In the genomic region with DNA sequence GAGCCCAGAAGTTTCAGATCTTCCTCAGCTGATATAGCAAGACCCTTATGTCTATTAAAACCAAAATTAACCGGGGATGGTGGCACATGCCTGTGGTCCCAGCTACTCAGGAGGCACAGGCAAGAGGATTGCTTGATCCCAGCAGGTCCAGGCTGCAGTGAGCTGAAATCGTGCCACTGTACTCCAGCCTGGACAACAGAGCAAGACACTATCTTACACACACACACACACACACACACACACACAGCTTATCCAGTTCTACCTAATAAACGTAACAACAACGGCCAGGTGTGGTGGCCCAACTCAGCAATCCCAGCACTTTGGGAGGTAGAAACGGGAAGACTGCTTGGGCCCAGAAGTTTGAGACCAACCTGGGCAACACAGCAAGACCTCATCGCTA, we compare ENCODE assay signal across 13 cellular contexts. TPM values are rescaled to one million over a fixed set of nuclear protein-coding genes. Genes with fewer than 3 reads are reported as not detected.
A peak's percentile ranks its signal among the peaks of the same experiment; 100 is the strongest.
DNase-seq lines count a peak whose midpoint lies in the region; ATAC-seq and TF ChIP-seq lines count a peak whose summit lies in the region.
"Had no signal": no experiment of that assay in that cellular context is flagged by ENCODE, and none has a peak within 500 bp of the region (broad histone marks: within the 10 kb centered on the region; RNA-seq: fewer than 3 reads in every experiment).

No MANE protein-coding gene starts in this region.

- intact Hi-C loops in activated CD4-positive, alpha-beta T cell treated with anti-CD3 and anti-CD28 coated beads, Interleukin-2, amount 10 ng/mL, durations not matched to agents 24 days and 14 days (cut with micrococcal nuclease) = no loop called here
- intact Hi-C loops in naive thymus-derived CD4-positive, alpha-beta T cell (cut with micrococcal nuclease) = no loop called here

- ATAC-seq in WTC11 = no peak
- no peak for ATAC-seq in naive thymus-derived CD4-positive, alpha-beta T cell
- ATAC-seq: GM12878 had no signal

- CTCF ChIA-PET in WTC11 (lab: Charles Lee) = no interaction called here
- CTCF ChIA-PET in naive thymus-derived CD4-positive, alpha-beta T cell (lab: Charles Lee) = interaction anchor here (1.3 to 2.5 kb wide), 4 partner anchors 8 to 123 kb away, joined by 5 to 8 read pairs (median 6); no protein-coding TSS in a partner anchor

- H3K4me1 ChIP-seq in naive thymus-derived CD4-positive, alpha-beta T cell (ENCODE audit: control insufficient read depth in 2 of 2, insufficient read depth in 2 of 2, low read length in 2 of 2) = peaks cover 0 to 6% of the 10 kb centered on the region in 2 donors
- peaks cover 12% of the 10 kb centered on the region for H3K4me1 ChIP-seq in HAP-1

- H3K27me3 Mint-ChIP-seq in activated CD4-positive, alpha-beta T cell treated with anti-CD3 and anti-CD28 coated beads, Interleukin-2, amount 10 ng/mL, durations not matched to agents 24 days and 14 days = no peaks in the 10 kb centered on the region
- no peaks in the 10 kb centered on the region for H3K27me3 Mint-ChIP-seq in WTC11 (ENCODE audit: low read depth)
- no peaks in the 10 kb centered on the region for H3K27me3 Mint-ChIP-seq in naive thymus-derived CD4-positive, alpha-beta T cell
- H3K27me3 Mint-ChIP-seq: CD4-positive, CD25-positive, alpha-beta regulatory T cell had no signal

- H3K36me3 Mint-ChIP-seq in activated CD4-positive, alpha-beta T cell treated with anti-CD3 and anti-CD28 coated beads, Interleukin-2, amount 10 ng/mL, durations not matched to agents 24 days and 14 days (ENCODE audit: low read depth) = peaks cover 72% of the 10 kb centered on the region
- peaks cover 75% of the 10 kb centered on the region for H3K36me3 Mint-ChIP-seq in WTC11
- peaks cover 30 to 63% (median 62%) of the 10 kb centered on the region in 5 donors for H3K36me3 Mint-ChIP-seq in naive thymus-derived CD4-positive, alpha-beta T cell

- peaks cover 0 to 5% (median 0%) of the 10 kb centered on the region in 3 experiments for H3K9me3 ChIP-seq in naive thymus-derived CD4-positive, alpha-beta T cell (ENCODE audit: control insufficient read depth in 2 of 3, low read length in 3 of 3)
- peaks cover 8% of the 10 kb centered on the region; the same call in 1 of the 2 replicates for H3K9me3 ChIP-seq in HAP-1

- H3K27me3 ChIP-seq in naive thymus-derived CD4-positive, alpha-beta T cell (ENCODE audit: control insufficient read depth in 2 of 2, insufficient read depth in 2 of 2, low read length in 2 of 2) = no peaks in the 10 kb centered on the region
- H3K27me3 ChIP-seq in HAP-1 (ENCODE audit: low read depth) = no peaks in the 10 kb centered on the region
- H3K27me3 ChIP-seq: BLaER1 treated with 17β-estradiol and CSF1 and Interleukin-3, amounts not matched to agents 10 nM and 100 nM had no signal

- H3K27ac ChIP-seq in naive thymus-derived CD4-positive, alpha-beta T cell (ENCODE audit: low read depth, low read length) = no peak overlapping the region
- H3K27ac ChIP-seq: BLaER1 treated with 17β-estradiol and CSF1 and Interleukin-3, amounts not matched to agents 10 nM and 100 nM had no signal

- H3K9me3 Mint-ChIP-seq in activated CD4-positive, alpha-beta T cell treated with anti-CD3 and anti-CD28 coated beads, Interleukin-2, amount 10 ng/mL, durations not matched to agents 24 days and 14 days = no peaks in the 10 kb centered on the region
- H3K9me3 Mint-ChIP-seq in WTC11 = peaks cover 42% of the 10 kb centered on the region
- peaks cover 0 to 11% (median 3%) of the 10 kb centered on the region in 11 donors for H3K9me3 Mint-ChIP-seq in naive thymus-derived CD4-positive, alpha-beta T cell

- H3K27ac Mint-ChIP-seq in activated CD4-positive, alpha-beta T cell treated with anti-CD3 and anti-CD28 coated beads, Interleukin-2, amount 10 ng/mL, durations not matched to agents 24 days and 14 days = peak overlapping the region; percentile 54
- H3K27ac Mint-ChIP-seq in WTC11 = no peak overlapping the region
- peak overlapping the region in 5 of 9 donors; percentile 2 to 87 (median 29) for H3K27ac Mint-ChIP-seq in naive thymus-derived CD4-positive, alpha-beta T cell
- H3K27ac Mint-ChIP-seq: CD4-positive, CD25-positive, alpha-beta regulatory T cell had no signal

- POLR2A ChIA-PET in WTC11 (lab: Charles Lee) = no interaction called here
- POLR2A ChIA-PET in naive thymus-derived CD4-positive, alpha-beta T cell (lab: Charles Lee) = interaction anchor here (0.5 to 1.3 kb wide), 6 partner anchors 8 to 241 kb away, joined by 3 read pairs; a partner anchor contains a TSS

- no peak for TF ChIP-seq CTCF in WTC11 (IDR thresholded peaks at IDR 0.05)

- peaks cover 56% of the 10 kb centered on the region for H3K4me1 Mint-ChIP-seq in activated CD4-positive, alpha-beta T cell treated with anti-CD3 and anti-CD28 coated beads, Interleukin-2, amount 10 ng/mL, durations not matched to agents 24 days and 14 days
- peaks cover 43% of the 10 kb centered on the region for H3K4me1 Mint-ChIP-seq in WTC11
- H3K4me1 Mint-ChIP-seq in naive thymus-derived CD4-positive, alpha-beta T cell = peaks cover 31 to 82% (median 75%) of the 10 kb centered on the region in 7 donors

- no peak overlapping the region for H3K4me3 Mint-ChIP-seq in activated CD4-positive, alpha-beta T cell treated with anti-CD3 and anti-CD28 coated beads, Interleukin-2, amount 10 ng/mL, durations not matched to agents 24 days and 14 days
- no peak overlapping the region for H3K4me3 Mint-ChIP-seq in WTC11
- peak overlapping the region in 1 of 10 donors; percentile 23 for H3K4me3 Mint-ChIP-seq in naive thymus-derived CD4-positive, alpha-beta T cell

- H3K4me3 ChIP-seq in naive thymus-derived CD4-positive, alpha-beta T cell (ENCODE audit: low read length) = no peak overlapping the region
- no peak overlapping the region for H3K4me3 ChIP-seq in HAP-1
- H3K4me3 ChIP-seq: GM12878 had no signal

- in situ Hi-C loops in HAP-1 (cut with MboI; ENCODE audit: low sequenced_read_pairs) = no loop called here

- no peak for DNase-seq in activated CD4-positive, alpha-beta T cell treated with anti-CD3 and anti-CD28 coated beads, Interleukin-2, amount 10 ng/mL, durations not matched to agents 24 days and 14 days
- DNase-seq in activated CD4-positive, alpha-beta T cell treated with anti-CD3 and anti-CD28 coated beads, Interleukin-2, amount 50 U/mL, for 4 hours = no peak
- no peak for DNase-seq in WTC11 (ENCODE audit: low spot score)
- no peak for DNase-seq in naive thymus-derived CD4-positive, alpha-beta T cell
- no peak for DNase-seq in Kasumi-1 (lab: John Stamatoyannopoulos, UW)
- no peak for DNase-seq in HAP-1 (ENCODE audit: low spot score in 2 of 2)
- DNase-seq in amniotic stem cell (lab: John Stamatoyannopoulos, UW) = no peak
- DNase-seq: 8988T; CD4-positive, CD25-positive, alpha-beta regulatory T cell; DMS79; KBM-7 had no signal

- H3K36me3 ChIP-seq in naive thymus-derived CD4-positive, alpha-beta T cell (ENCODE audit: control insufficient read depth in 2 of 3, insufficient read depth in 3 of 3, low read length in 3 of 3) = peaks cover 0 to 25% (median 0%) of the 10 kb centered on the region in 3 experiments
- H3K36me3 ChIP-seq in HAP-1 (replicated peaks) = peaks cover 9% of the 10 kb centered on the region

TF ChIP-seq in WTC11, 78 proteins besides CTCF, POLR2A, EP300 and RAD21:
- TF ChIP-seq ZNF121 (CRISPR knock-in tag; IDR thresholded peaks at IDR 0.05) (peak; percentile 73; the same call in 1 of the 2 replicates), CREB1 (CRISPR knock-in tag; IDR thresholded peaks at IDR 0.05) (no peak), NFATC4 (CRISPR knock-in tag; IDR thresholded peaks at IDR 0.05) (no peak), NFE2L1 (CRISPR knock-in tag; IDR thresholded peaks at IDR 0.05) (no peak), ESRRA (CRISPR knock-in tag; IDR thresholded peaks at IDR 0.05; ENCODE audit: borderline replicate concordance) (no peak), FOXK1 (CRISPR knock-in tag; IDR thresholded peaks at IDR 0.05) (no peak)
TF ChIP-seq in WTC11: peak in this region for 1.

RNA-seq across cellular contexts. Expression of a gene that starts 7.5 kb away (rescaled TPM):
- total RNA-seq in activated CD4-positive, alpha-beta T cell treated with anti-CD3 and anti-CD28 coated beads, Interleukin-2, amount 10 ng/mL, durations not matched to agents 24 days and 14 days = 111 and 118 TPM in 2 replicates
- total RNA-seq in WTC11 (2021) = 10.4 to 12.2 TPM (median 11.8 TPM) in 3 replicates
- total RNA-seq in naive thymus-derived CD4-positive, alpha-beta T cell = 100 to 1,000 TPM in 1 of 5 experiments, 10 to 100 TPM in 4; 58.8 to 133 (median 73.6) TPM
- 10 to 100 TPM; 63.7 to 73.1 TPM for polyA plus RNA-seq in naive thymus-derived CD4-positive, alpha-beta T cell
